Comparison of ENCODE assay signal across 1 cellular context in genomic region chr17:28571255-28572122, GRCh38.
A peak's percentile ranks its signal among the peaks of the same experiment; 100 is the strongest.
TF ChIP-seq lines count a peak whose summit lies in the region.

Gene PIGS, minus strand, starts transcription at chr17:28571524. Its CDS starts 28 bp downstream, at chr17:28571496.

TF ChIP-seq in HEK293, 187 proteins besides CTCF, POLR2A, EP300 and RAD21 (continued from another document):
- TF ChIP-seq ZNF701 (tag by site-specific recombination; IDR thresholded peaks at IDR 0.05) (no peak), ZNF155 (tag by site-specific recombination; IDR thresholded peaks at IDR 0.05) (no peak), ZNF121 (tag by site-specific recombination; IDR thresholded peaks at IDR 0.05) (no peak), KLF7 (tag by site-specific recombination; IDR thresholded peaks at IDR 0.05; ENCODE audit: borderline replicate concordance) (no peak), ZNF114 (tag by site-specific recombination; IDR thresholded peaks at IDR 0.05) (no peak), SP7 (tag by site-specific recombination; IDR thresholded peaks at IDR 0.05) (peak; percentile 37; the same call in 1 of the 2 replicates)
